ENCODE assay signal across 8 cellular contexts in the genomic region with DNA sequence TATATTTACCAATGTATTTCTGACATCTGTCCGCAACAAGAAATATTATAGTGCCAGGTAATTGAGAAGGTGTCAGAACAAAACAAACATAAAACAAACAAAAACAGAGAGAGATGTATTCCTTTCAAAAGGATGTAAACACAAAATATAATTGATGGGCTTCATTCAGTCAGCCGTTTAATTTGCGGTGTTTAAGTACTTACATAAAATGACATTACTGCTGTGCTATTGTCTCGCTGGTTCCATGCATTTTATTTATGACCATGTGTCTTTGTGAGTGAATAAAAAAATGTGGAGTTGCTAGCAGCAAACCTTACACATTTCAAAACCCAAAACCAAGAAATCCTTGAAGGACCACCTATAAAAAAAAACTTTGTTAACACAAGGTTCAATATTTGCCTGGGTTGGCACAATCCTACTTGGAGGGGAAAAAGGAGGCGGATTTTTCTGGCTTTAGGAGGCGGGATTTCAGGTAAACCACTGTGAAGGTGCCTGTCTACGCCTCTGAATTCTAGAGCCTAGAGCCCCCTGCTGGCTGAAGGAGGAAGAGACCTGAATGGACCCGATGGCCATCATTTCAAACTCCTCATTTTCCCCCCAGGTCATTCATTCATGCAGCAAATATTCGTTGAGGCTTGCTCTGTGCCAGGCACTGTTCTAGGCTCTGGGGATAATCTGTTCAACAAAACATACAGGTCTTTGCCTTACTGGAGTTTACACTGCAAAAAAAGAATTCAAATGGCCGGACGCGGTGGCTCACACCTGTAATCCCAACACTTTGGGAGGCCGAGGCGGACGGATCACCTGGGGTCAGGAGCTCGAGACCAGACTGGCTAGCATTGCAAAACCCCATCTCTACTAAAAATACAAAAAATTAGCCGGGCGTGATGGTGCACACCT.
DNase-seq lines count a peak whose midpoint lies in the region; ATAC-seq, FAIRE-seq and TF ChIP-seq lines count a peak whose summit lies in the region.

No MANE protein-coding gene starts in this region.

- H3K4me3 ChIP-seq in choroid plexus epithelial cell (ENCODE audit: low read depth, low read length), result no peak overlapping the region

- TF ChIP-seq CTCF in D721Med (IDR thresholded peaks at IDR 0.05; ENCODE audit: insufficient read depth, missing control alignments) (peak; percentile 72), choroid plexus epithelial cell (conservative IDR thresholded peaks at IDR 0.05; ENCODE audit: low read depth, low read length) (peak; percentile 92)

- peak; percentile 65 for ATAC-seq in HG02852 (IDR thresholded peaks at IDR 0.05; ENCODE audit: unreplicated experiment)
- ATAC-seq in HG02763 (IDR thresholded peaks at IDR 0.05; ENCODE audit: unreplicated experiment), result no peak

- FAIRE-seq in D721Med (lab: Jason Lieb, UNC), result peak; percentile 46

- peak; percentile 55 for DNase-seq in D721Med (ENCODE audit: insufficient read length, low spot score)
- DNase-seq in NCI-H2227 treated with DMSO at 0.1 percent for 48 hours (lab: John Stamatoyannopoulos, UW), result peak; percentile 79
- peak; percentile 58 for DNase-seq in activated CD4-positive, alpha-beta T cell treated with anti-CD3 and anti-CD28 coated beads for 1 hour
- DNase-seq in choroid plexus epithelial cell (ENCODE audit: low read depth), result peak; percentile 56
- peak; percentile 35 to 58 for DNase-seq in lung microvascular endothelial cell (ENCODE audit: low read depth in 2 of 2)
- peak; percentile 34 to 57 for DNase-seq in stimulated activated CD8-positive, alpha-beta memory T cell treated with anti-CD3 and anti-CD28 coated beads, Interleukin-4, amount 100 ng/mL, for 4 hours (ENCODE audit: low read depth in 2 of 2, low spot score in 1 of 2)
